1 cellular context compared by ENCODE assay signal in the genomic region with DNA sequence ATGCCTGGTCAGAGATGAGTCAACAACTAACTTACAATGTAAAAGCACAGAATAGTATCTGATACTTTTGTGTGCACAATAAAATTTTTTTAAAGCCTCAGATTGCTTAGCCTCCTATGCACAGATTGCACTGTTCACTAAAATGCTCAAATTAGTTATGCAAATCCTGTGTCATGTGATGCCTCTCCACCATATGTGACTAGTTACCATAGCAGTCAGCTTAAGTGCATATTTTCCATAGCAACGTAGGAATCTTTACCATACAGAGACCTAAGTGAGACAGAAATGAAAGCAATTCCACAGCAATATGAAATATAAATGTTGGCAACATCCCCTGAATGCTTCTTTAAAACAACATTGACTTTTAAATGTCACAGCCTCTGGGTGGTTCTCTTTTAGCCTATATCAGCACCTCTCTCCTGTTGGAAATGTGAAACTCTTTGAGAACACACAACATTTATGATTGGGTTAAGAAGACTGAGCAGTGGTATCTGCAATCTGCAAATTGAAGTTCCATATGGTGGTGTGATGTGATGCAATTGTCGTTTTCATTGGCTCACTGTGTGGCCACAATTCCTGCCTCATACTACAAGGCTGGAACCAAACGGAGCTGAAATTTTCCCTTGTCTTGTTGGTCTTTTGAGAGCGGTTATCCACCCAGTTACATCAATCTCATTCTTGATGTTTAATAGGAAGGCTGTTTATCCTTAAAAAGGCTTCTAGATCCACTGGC.
TF ChIP-seq lines count a peak whose summit lies in the region.

No MANE protein-coding gene starts in this region.

TF ChIP-seq in K562, 482 proteins besides CTCF, POLR2A, EP300 and RAD21 (continued from another document):
- TF ChIP-seq, protein P1, sequence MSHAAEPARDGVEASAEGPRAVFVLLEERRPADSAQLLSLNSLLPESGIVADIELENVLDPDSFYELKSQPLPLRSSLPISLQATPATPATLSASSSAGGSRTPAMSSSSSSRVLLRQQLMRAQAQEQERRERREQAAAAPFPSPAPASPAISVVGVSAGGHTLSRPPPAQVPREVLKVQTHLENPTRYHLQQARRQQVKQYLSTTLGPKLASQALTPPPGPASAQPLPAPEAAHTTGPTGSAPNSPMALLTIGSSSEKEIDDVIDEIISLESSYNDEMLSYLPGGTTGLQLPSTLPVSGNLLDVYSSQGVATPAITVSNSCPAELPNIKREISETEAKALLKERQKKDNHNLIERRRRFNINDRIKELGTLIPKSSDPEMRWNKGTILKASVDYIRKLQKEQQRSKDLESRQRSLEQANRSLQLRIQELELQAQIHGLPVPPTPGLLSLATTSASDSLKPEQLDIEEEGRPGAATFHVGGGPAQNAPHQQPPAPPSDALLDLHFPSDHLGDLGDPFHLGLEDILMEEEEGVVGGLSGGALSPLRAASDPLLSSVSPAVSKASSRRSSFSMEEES (CRISPR knock-in tag; IDR thresholded peaks at IDR 0.05): peak; percentile 7; the same call in 1 of the 2 replicates
- no peak for TF ChIP-seq CBX5 (IDR thresholded peaks at IDR 0.05; ENCODE audit: borderline replicate concordance, low read depth)
- TF ChIP-seq ZNF175 (CRISPR knock-in tag; IDR thresholded peaks at IDR 0.05; ENCODE audit: low read depth): no peak
